ENCODE assay signal across 24 cellular contexts in the genomic region with DNA sequence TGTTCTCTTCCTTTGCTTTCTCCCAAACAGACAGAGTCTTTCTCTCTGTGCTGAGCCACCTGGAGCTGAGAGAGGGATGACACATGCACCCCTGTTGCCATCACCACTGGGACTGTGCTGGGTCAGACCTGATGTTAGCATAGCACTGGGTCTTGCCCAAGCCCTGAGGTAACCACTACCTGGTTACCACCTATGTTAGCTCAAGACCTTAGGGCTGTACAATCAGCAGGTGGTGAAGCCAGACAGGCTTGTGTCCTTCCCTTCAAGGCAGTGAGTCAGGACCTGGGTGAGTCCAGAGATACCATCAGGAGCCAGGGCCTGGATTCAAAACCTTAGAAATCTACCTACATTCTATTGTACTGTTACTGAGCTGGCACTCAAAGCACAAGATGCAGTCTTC. TPM values are rescaled to one million over a fixed set of nuclear protein-coding genes. Genes with fewer than 3 reads are reported as not detected.
DNase-seq lines count a peak whose midpoint lies in the region; ATAC-seq, FAIRE-seq and TF ChIP-seq lines count a peak whose summit lies in the region.
"Had no signal": no experiment of that assay in that cellular context is flagged by ENCODE, and none has a peak within 500 bp of the region (broad histone marks: within the 10 kb centered on the region; RNA-seq: fewer than 3 reads in every experiment).

No MANE protein-coding gene starts in this region.

- BruUV-seq in PC-3 (replicated peaks; lab: Mats Ljungman, UMichigan) = no TSS peak

- H3K23ac ChIP-seq in trophoblast cell (ENCODE audit: low read length) = no peak overlapping the region

- H2AK5ac ChIP-seq in trophoblast cell (ENCODE audit: low read length) = no peak overlapping the region

- H2AFZ ChIP-seq in trophoblast cell (ENCODE audit: insufficient read depth, low read length, poor library complexity) = no peak overlapping the region
- no peak overlapping the region for H2AFZ ChIP-seq in PC-3 (ENCODE audit: low read length)
- H2AFZ ChIP-seq: GM23338 had no signal

- H3K14ac ChIP-seq in trophoblast cell (ENCODE audit: low read length) = no peak overlapping the region

- H3K27ac ChIP-seq in foreskin keratinocyte (no peak overlapping the region), trophoblast cell (ENCODE audit: low read depth, low read length) (no peak overlapping the region), PC-3 (ENCODE audit: low read length) (no peak overlapping the region)
- H3K27ac ChIP-seq: A549; BLaER1 treated with 17β-estradiol and CSF1 and Interleukin-3, amounts not matched to agents 10 nM and 100 nM had no signal

- intact Hi-C loops in PC-3 (cut with micrococcal nuclease) = no loop called here

- H3K79me2 ChIP-seq in trophoblast cell (ENCODE audit: control insufficient read depth, insufficient read depth, low read length, poor library complexity) (no peaks in the 10 kb centered on the region), PC-3 (ENCODE audit: low read length) (no peaks in the 10 kb centered on the region)

- FAIRE-seq in HTR-8/SVneo (lab: Jason Lieb, UNC) (peak; percentile 60), bronchial epithelial cell (lab: Jason Lieb, UNC) (peak; percentile 64)
- FAIRE-seq: A549, D721Med, GM12878 had no signal

- POLR2A ChIA-PET in PC-3 (lab: Charles Lee; ENCODE audit: unreplicated experiment) = no interaction called here

- H4K12ac ChIP-seq in trophoblast cell (ENCODE audit: low read depth, low read length) = no peak overlapping the region

- H3K4me1 ChIP-seq in foreskin keratinocyte (no peaks in the 10 kb centered on the region), trophoblast cell (ENCODE audit: control insufficient read depth in 1 of 2, insufficient read depth in 2 of 2, low read length in 2 of 2) (peaks cover 0 to 1% of the 10 kb centered on the region in 2 experiments), PC-3 (ENCODE audit: insufficient read depth, low read length) (peaks cover 3% of the 10 kb centered on the region; the same call in 1 of the 2 replicates)
- H3K4me1 ChIP-seq: A549; BE2C; BLaER1 treated with 17β-estradiol and CSF1 and Interleukin-3, amounts not matched to agents 10 nM and 100 nM; HAP-1 had no signal

- H3K27me3 ChIP-seq in bronchial epithelial cell (ENCODE audit: control insufficient read depth, insufficient read depth, low read length) (no peaks in the 10 kb centered on the region), foreskin keratinocyte (no peaks in the 10 kb centered on the region), trophoblast cell (ENCODE audit: insufficient read depth, low read length) (no peaks in the 10 kb centered on the region), PC-3 (ENCODE audit: low read length) (no peaks in the 10 kb centered on the region)
- H3K27me3 ChIP-seq: BE2C; BLaER1 treated with 17β-estradiol and CSF1 and Interleukin-3, amounts not matched to agents 10 nM and 100 nM had no signal

- H3K18ac ChIP-seq in trophoblast cell (ENCODE audit: low read length) = no peak overlapping the region

- H3K9ac ChIP-seq in trophoblast cell (ENCODE audit: low read length) (no peak overlapping the region), PC-3 (ENCODE audit: low read length) (no peak overlapping the region)
- H3K9ac ChIP-seq: BLaER1 treated with 17β-estradiol and CSF1 and Interleukin-3, amounts not matched to agents 10 nM and 100 nM had no signal

- H3K4ac ChIP-seq in trophoblast cell (ENCODE audit: low read depth, low read length) = no peak overlapping the region

- no peak overlapping the region for H2BK120ac ChIP-seq in trophoblast cell (ENCODE audit: insufficient read depth, low read length, poor library complexity)

- no peak overlapping the region for H4K8ac ChIP-seq in trophoblast cell (ENCODE audit: low read depth, low read length)

- DNase-seq in HTR-8/SVneo (ENCODE audit: insufficient read length, low spot score) (no peak), bronchial epithelial cell (ENCODE audit: low read depth) (peak; percentile 73), foreskin keratinocyte (peak; percentile 65 to 88), trophoblast cell (peak; percentile 71 to 86), PC-3 (no peak)
- DNase-seq: 8988T; ACHN; AML-193; BE2C; CD4-positive, alpha-beta T cell; CD8-positive, alpha-beta memory T cell; DMS 273 treated with DMSO at 0.1 percent for 48 hours; DMS79; EL; GDM1 had no signal

- no peaks in the 10 kb centered on the region for H3K36me3 ChIP-seq in bronchial epithelial cell (ENCODE audit: control insufficient read depth, insufficient read depth, low read length)
- H3K36me3 ChIP-seq in trophoblast cell (ENCODE audit: control insufficient read depth in 1 of 2, insufficient read depth in 2 of 2, low read length in 2 of 2) = no peaks in the 10 kb centered on the region
- no peaks in the 10 kb centered on the region for H3K36me3 ChIP-seq in PC-3 (ENCODE audit: low read depth, low read length)
- H3K36me3 ChIP-seq: BE2C; BLaER1 treated with 17β-estradiol and CSF1 and Interleukin-3, amounts not matched to agents 10 nM and 100 nM; HAP-1 had no signal

- no peaks in the 10 kb centered on the region for H3K79me1 ChIP-seq in trophoblast cell (ENCODE audit: low read length)

- peaks cover 10% of the 10 kb centered on the region for H3K9me3 ChIP-seq in trophoblast cell (ENCODE audit: insufficient read depth, low read depth, low read length)
- no peaks in the 10 kb centered on the region for H3K9me3 ChIP-seq in PC-3 (ENCODE audit: low read length)
- H3K9me3 ChIP-seq: BE2C, HAP-1 had no signal

- H2BK12ac ChIP-seq in trophoblast cell (ENCODE audit: low read length) = no peak overlapping the region

- no peaks in the 10 kb centered on the region for H3K9me2 ChIP-seq in PC-3 (replicated peaks; ENCODE audit: low read length)

- H4K20me1 ChIP-seq in PC-3 (ENCODE audit: low read length) = no peaks in the 10 kb centered on the region
- H4K20me1 ChIP-seq: BLaER1 treated with 17β-estradiol and CSF1 and Interleukin-3, amounts not matched to agents 10 nM and 100 nM had no signal

- H3K4me3 ChIP-seq in bronchial epithelial cell (ENCODE audit: low read depth, low read length) = no peak overlapping the region
- H3K4me3 ChIP-seq in trophoblast cell (ENCODE audit: low read depth, low read length) = no peak overlapping the region
- no peak overlapping the region for H3K4me3 ChIP-seq in PC-3 (ENCODE audit: low read length)
- H3K4me3 ChIP-seq: A549; BLaER1 treated with 17β-estradiol and CSF1 and Interleukin-3, amounts not matched to agents 10 nM and 100 nM; GM12878; GM23338; HAP-1 had no signal

- H3F3A ChIP-seq in PC-3 (ENCODE audit: low read length, unreplicated experiment) = no peaks in the 10 kb centered on the region

- ATAC-seq in foreskin keratinocyte = peak; percentile 92
- no peak for ATAC-seq in GM21723 (IDR thresholded peaks at IDR 0.05; ENCODE audit: unreplicated experiment)
- no peak for ATAC-seq in PC-3
- ATAC-seq in GM18867 (IDR thresholded peaks at IDR 0.05; ENCODE audit: unreplicated experiment) = no peak
- ATAC-seq: A549, GM12878, GM23338 had no signal

- no peak overlapping the region for H3K4me2 ChIP-seq in trophoblast cell (ENCODE audit: low read length)
- H3K4me2 ChIP-seq in PC-3 (ENCODE audit: low read length) = no peak overlapping the region
- H3K4me2 ChIP-seq: A549; BLaER1 treated with 17β-estradiol and CSF1 and Interleukin-3, amounts not matched to agents 10 nM and 100 nM; GM23338 had no signal

- no peak overlapping the region for H2BK5ac ChIP-seq in trophoblast cell (ENCODE audit: low read depth, low read length, poor library complexity)

- CTCF ChIA-PET in PC-3 (lab: Charles Lee) = no interaction called here

- H4K91ac ChIP-seq in trophoblast cell (ENCODE audit: low read depth, low read length) = no peak overlapping the region

- no peak for TF ChIP-seq CTCF in bronchial epithelial cell (IDR thresholded peaks at IDR 0.05; ENCODE audit: insufficient read depth, low read length, severe bottlenecking)
- no peak for TF ChIP-seq CTCF in foreskin keratinocyte (conservative IDR thresholded peaks at IDR 0.05)
- no peak for TF ChIP-seq CTCF in PC-3 (conservative IDR thresholded peaks at IDR 0.05; ENCODE audit: low read depth, low read length)

RNA-seq across cellular contexts. Expression of a gene that starts 32.1 kb away (rescaled TPM):
- total RNA-seq in bronchial epithelial cell (12.8 and 85.0 TPM in 2 replicates), foreskin keratinocyte (307 and 529 TPM in 2 replicates), PC-3 (2014; rRNA removed) (403 and 407 TPM in 2 replicates)
- 236 and 450 TPM in 2 replicates for polyA plus RNA-seq in foreskin keratinocyte
- 110 and 111 TPM in 2 replicates for polyA plus RNA-seq in trophoblast cell (2013)
- polyA plus RNA-seq: CD14-positive monocyte; CD8-positive, alpha-beta memory T cell; GM12878 had no signal

RNA-seq across cellular contexts. Expression of a gene that starts 47.9 kb away (rescaled TPM):
- 163 and 164 TPM in 2 replicates for total RNA-seq in bronchial epithelial cell
- 114 and 120 TPM in 2 replicates for total RNA-seq in foreskin keratinocyte
- 140 and 141 TPM in 2 replicates for polyA plus RNA-seq in foreskin keratinocyte
- 59.8 and 62.8 TPM in 2 replicates for polyA plus RNA-seq in trophoblast cell (2013)
- 59.8 and 72.6 TPM in 2 replicates for total RNA-seq in PC-3 (2014; rRNA removed)

Comparison
In these comparisons a context has a peak if more than half of its experiments do, and no peak if none do; other contexts are left out.
1. DNase-seq: peak in bronchial epithelial cell (single experiment), foreskin keratinocyte (2 of 2) and trophoblast cell (2 of 2); none in HTR-8/SVneo (single experiment) and PC-3 (single experiment).